Comparison of ENCODE assay signal across 1 cellular context in the genomic region with DNA sequence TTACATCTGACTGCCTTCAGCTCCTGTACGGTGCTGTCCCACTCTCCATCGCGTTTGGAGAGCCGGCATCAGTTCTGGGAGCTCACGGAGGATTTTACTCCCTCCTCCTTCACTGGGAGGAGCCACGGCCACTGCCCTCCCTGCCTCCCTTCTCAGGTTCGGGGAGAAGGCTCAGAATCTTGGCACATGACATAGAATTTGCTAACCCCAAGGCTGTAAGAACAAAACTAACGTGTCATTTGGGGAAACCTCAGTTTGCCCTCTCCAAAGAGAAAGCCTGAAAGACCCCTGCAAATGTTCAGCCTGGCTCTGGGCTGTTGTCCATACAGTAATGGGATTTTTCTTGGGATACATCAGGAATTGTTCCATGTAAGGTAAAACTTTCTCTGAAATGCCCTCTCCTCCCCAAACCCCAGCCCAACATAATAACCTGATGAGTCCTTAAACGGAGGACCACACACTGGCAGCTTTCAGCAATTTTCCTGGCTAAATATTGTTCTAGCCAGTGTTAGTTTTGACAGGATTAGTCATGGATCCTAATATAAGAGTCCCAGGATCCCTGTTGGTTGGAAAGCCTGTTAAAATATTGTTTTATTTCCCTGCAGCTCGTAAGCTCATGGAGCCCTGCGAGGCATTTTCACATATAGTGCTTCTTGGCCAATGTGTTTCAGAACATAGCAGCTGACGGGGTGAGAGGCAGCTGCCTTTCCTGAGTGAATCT.
TF ChIP-seq lines count a peak whose summit lies in the region.

No MANE protein-coding gene starts in this region.

TF ChIP-seq in HEK293, 187 proteins besides CTCF, POLR2A, EP300 and RAD21:
- TF ChIP-seq, protein P1, sequence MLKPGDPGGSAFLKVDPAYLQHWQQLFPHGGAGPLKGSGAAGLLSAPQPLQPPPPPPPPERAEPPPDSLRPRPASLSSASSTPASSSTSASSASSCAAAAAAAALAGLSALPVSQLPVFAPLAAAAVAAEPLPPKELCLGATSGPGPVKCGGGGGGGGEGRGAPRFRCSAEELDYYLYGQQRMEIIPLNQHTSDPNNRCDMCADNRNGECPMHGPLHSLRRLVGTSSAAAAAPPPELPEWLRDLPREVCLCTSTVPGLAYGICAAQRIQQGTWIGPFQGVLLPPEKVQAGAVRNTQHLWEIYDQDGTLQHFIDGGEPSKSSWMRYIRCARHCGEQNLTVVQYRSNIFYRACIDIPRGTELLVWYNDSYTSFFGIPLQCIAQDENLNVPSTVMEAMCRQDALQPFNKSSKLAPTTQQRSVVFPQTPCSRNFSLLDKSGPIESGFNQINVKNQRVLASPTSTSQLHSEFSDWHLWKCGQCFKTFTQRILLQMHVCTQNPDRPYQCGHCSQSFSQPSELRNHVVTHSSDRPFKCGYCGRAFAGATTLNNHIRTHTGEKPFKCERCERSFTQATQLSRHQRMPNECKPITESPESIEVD (tag by site-specific recombination; IDR thresholded peaks at IDR 0.05): peak; percentile 44; the same call in 1 of the 2 replicates
- TF ChIP-seq, protein P2, sequence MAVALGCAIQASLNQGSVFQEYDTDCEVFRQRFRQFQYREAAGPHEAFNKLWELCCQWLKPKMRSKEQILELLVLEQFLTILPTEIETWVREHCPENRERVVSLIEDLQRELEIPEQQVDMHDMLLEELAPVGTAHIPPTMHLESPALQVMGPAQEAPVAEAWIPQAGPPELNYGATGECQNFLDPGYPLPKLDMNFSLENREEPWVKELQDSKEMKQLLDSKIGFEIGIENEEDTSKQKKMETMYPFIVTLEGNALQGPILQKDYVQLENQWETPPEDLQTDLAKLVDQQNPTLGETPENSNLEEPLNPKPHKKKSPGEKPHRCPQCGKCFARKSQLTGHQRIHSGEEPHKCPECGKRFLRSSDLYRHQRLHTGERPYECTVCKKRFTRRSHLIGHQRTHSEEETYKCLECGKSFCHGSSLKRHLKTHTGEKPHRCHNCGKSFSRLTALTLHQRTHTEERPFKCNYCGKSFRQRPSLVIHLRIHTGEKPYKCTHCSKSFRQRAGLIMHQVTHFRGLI (tag by site-specific recombination; IDR thresholded peaks at IDR 0.05): peak; percentile 86
- TF ChIP-seq ZNF146 (tag by site-specific recombination; IDR thresholded peaks at IDR 0.05) (peak; percentile 28; the same call in 1 of the 2 replicates), ZIC2 (tag by site-specific recombination; IDR thresholded peaks at IDR 0.05) (peak; percentile 23; the same call in 1 of the 2 replicates), ZBTB21 (tag by site-specific recombination; IDR thresholded peaks at IDR 0.05) (no peak), TRIM28 (IDR thresholded peaks at IDR 0.05; ENCODE audit: borderline replicate concordance, low read length) (0 out of 2 replicates have a peak, but pooled peaks have one; percentile 18), FEZF1 (tag by site-specific recombination; IDR thresholded peaks at IDR 0.05) (peak; percentile 37; the same call in 1 of the 2 replicates), ZNF843 (tag by site-specific recombination; IDR thresholded peaks at IDR 0.05) (peak; percentile 31), ZFP3 (tag by site-specific recombination; IDR thresholded peaks at IDR 0.05; ENCODE audit: low read depth) (no peak), ZBTB8A (tag by site-specific recombination; IDR thresholded peaks at IDR 0.05) (0 out of 2 replicates have a peak, but pooled peaks have one; percentile 20), MYNN (tag by site-specific recombination; IDR thresholded peaks at IDR 0.05; ENCODE audit: borderline replicate concordance) (peak; percentile 50; the same call in 1 of the 2 replicates), ZEB2 (tag by site-specific recombination; IDR thresholded peaks at IDR 0.05) (peak; percentile 32; the same call in 1 of the 2 replicates), ZNF561 (tag by site-specific recombination; IDR thresholded peaks at IDR 0.05; ENCODE audit: borderline replicate concordance) (peak; percentile 76; the same call in 1 of the 2 replicates), ZNF747 (tag by site-specific recombination; IDR thresholded peaks at IDR 0.05) (no peak), IKZF3 (tag by site-specific recombination; IDR thresholded peaks at IDR 0.05) (0 out of 2 replicates have a peak, but pooled peaks have one; percentile 11), SP3 (tag by site-specific recombination; IDR thresholded peaks at IDR 0.05) (0 out of 2 replicates have a peak, but pooled peaks have one; percentile 52), GLIS1 (tag by site-specific recombination; IDR thresholded peaks at IDR 0.05) (peak; percentile 24; the same call in 1 of the 2 replicates), GLI2 (tag by site-specific recombination; IDR thresholded peaks at IDR 0.05; ENCODE audit: borderline replicate concordance, low read depth) (peak; percentile 71; the same call in 1 of the 2 replicates), ZNF335 (tag by site-specific recombination; conservative IDR thresholded peaks at IDR 0.05) (peak; percentile 78), ZNF302 (tag by site-specific recombination; IDR thresholded peaks at IDR 0.05; ENCODE audit: low read depth) (no peak), ZSCAN23 (tag by site-specific recombination; IDR thresholded peaks at IDR 0.05) (no peak), ZNF10 (tag by site-specific recombination; IDR thresholded peaks at IDR 0.05) (peak; percentile 31; the same call in 1 of the 2 replicates), ZNF202 (tag by site-specific recombination; IDR thresholded peaks at IDR 0.05; ENCODE audit: borderline replicate concordance) (no peak), ZNF629 (tag by site-specific recombination; IDR thresholded peaks at IDR 0.05) (0 out of 2 replicates have a peak, but pooled peaks have one; percentile 43), ZNF184 (tag by site-specific recombination; IDR thresholded peaks at IDR 0.05) (peak; percentile 52; the same call in 1 of the 2 replicates), ZBTB17 (tag by site-specific recombination; IDR thresholded peaks at IDR 0.05) (peak; percentile 51; the same call in 1 of the 2 replicates), ZNF660 (tag by site-specific recombination; IDR thresholded peaks at IDR 0.05) (peak; percentile 50; the same call in 1 of the 2 replicates), WT1 (tag by site-specific recombination; IDR thresholded peaks at IDR 0.05) (peak; percentile 96), ZNF426 (tag by site-specific recombination; IDR thresholded peaks at IDR 0.05) (no peak)
- TF ChIP-seq, protein P3, sequence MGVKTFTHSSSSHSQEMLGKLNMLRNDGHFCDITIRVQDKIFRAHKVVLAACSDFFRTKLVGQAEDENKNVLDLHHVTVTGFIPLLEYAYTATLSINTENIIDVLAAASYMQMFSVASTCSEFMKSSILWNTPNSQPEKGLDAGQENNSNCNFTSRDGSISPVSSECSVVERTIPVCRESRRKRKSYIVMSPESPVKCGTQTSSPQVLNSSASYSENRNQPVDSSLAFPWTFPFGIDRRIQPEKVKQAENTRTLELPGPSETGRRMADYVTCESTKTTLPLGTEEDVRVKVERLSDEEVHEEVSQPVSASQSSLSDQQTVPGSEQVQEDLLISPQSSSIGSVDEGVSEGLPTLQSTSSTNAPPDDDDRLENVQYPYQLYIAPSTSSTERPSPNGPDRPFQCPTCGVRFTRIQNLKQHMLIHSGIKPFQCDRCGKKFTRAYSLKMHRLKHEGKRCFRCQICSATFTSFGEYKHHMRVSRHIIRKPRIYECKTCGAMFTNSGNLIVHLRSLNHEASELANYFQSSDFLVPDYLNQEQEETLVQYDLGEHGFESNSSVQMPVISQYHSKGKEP (tag by site-specific recombination; IDR thresholded peaks at IDR 0.05): peak; percentile 39; the same call in 1 of the 2 replicates
- TF ChIP-seq, protein P4, sequence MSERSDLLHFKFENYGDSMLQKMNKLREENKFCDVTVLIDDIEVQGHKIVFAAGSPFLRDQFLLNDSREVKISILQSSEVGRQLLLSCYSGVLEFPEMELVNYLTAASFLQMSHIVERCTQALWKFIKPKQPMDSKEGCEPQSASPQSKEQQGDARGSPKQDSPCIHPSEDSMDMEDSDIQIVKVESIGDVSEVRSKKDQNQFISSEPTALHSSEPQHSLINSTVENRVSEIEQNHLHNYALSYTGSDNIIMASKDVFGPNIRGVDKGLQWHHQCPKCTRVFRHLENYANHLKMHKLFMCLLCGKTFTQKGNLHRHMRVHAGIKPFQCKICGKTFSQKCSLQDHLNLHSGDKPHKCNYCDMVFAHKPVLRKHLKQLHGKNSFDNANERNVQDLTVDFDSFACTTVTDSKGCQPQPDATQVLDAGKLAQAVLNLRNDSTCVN (tag by site-specific recombination; optimal IDR thresholded peaks at IDR 0.05): peak; percentile 8
